ENCODE assay signal across 1 cellular context in the genomic region with DNA sequence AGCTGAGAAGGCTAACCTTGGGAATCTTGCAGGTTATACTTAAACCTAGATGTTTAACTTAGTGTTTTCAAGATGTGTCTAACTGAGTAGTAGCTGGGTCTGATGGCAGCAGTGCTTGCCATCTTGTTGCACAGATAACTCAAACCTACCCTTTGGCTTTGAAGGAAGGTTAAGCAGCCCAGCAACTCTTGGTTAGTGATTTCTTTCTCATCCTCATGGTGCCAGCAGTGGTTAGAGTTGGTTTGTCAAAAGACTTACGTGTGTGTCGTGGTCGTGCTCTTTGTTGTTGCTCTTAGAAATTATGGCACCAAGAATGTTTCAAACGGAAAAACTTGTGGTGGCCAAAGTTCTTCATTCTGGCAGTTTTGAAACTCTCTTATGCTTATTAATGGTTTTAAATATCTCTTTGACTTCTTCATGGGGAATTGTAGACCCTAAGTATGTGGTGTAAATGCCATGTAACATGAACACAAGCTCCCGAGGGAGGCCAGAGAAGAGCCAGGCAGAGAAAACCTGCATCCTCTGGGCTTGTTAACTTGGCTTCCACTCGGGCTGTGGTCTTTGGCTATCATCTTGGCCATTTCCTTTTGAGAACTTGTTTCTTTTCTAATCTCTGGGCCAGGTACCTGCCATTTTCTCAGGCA.
TF ChIP-seq lines count a peak whose summit lies in the region.

No MANE protein-coding gene starts in this region.

TF ChIP-seq in GM23338, 12 proteins besides CTCF, POLR2A, EP300 and RAD21:
- TF ChIP-seq, protein P1, sequence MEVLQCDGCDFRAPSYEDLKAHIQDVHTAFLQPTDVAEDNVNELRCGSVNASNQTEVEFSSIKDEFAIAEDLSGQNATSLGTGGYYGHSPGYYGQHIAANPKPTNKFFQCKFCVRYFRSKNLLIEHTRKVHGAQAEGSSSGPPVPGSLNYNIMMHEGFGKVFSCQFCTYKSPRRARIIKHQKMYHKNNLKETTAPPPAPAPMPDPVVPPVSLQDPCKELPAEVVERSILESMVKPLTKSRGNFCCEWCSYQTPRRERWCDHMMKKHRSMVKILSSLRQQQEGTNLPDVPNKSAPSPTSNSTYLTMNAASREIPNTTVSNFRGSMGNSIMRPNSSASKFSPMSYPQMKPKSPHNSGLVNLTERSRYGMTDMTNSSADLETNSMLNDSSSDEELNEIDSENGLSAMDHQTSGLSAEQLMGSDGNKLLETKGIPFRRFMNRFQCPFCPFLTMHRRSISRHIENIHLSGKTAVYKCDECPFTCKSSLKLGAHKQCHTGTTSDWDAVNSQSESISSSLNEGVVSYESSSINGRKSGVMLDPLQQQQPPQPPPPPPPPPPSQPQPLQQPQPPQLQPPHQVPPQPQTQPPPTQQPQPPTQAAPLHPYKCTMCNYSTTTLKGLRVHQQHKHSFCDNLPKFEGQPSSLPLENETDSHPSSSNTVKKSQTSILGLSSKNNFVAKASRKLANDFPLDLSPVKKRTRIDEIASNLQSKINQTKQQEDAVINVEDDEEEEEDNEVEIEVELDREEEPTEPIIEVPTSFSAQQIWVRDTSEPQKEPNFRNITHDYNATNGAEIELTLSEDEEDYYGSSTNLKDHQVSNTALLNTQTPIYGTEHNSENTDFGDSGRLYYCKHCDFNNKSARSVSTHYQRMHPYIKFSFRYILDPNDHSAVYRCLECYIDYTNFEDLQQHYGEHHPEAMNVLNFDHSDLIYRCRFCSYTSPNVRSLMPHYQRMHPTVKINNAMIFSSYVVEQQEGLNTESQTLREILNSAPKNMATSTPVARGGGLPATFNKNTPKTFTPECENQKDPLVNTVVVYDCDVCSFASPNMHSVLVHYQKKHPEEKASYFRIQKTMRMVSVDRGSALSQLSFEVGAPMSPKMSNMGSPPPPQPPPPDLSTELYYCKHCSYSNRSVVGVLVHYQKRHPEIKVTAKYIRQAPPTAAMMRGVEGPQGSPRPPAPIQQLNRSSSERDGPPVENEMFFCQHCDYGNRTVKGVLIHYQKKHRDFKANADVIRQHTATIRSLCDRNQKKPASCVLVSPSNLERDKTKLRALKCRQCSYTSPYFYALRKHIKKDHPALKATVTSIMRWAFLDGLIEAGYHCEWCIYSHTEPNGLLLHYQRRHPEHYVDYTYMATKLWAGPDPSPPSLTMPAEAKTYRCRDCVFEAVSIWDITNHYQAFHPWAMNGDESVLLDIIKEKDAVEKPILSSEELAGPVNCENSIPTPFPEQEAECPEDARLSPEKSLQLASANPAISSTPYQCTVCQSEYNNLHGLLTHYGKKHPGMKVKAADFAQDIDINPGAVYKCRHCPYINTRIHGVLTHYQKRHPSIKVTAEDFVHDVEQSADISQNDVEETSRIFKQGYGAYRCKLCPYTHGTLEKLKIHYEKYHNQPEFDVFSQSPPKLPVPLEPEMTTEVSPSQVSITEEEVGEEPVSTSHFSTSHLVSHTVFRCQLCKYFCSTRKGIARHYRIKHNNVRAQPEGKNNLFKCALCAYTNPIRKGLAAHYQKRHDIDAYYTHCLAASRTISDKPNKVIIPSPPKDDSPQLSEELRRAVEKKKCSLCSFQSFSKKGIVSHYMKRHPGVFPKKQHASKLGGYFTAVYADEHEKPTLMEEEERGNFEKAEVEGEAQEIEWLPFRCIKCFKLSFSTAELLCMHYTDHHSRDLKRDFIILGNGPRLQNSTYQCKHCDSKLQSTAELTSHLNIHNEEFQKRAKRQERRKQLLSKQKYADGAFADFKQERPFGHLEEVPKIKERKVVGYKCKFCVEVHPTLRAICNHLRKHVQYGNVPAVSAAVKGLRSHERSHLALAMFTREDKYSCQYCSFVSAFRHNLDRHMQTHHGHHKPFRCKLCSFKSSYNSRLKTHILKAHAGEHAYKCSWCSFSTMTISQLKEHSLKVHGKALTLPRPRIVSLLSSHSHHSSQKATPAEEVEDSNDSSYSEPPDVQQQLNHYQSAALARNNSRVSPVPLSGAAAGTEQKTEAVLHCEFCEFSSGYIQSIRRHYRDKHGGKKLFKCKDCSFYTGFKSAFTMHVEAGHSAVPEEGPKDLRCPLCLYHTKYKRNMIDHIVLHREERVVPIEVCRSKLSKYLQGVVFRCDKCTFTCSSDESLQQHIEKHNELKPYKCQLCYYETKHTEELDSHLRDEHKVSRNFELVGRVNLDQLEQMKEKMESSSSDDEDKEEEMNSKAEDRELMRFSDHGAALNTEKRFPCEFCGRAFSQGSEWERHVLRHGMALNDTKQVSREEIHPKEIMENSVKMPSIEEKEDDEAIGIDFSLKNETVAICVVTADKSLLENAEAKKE (CRISPR knock-in tag; IDR thresholded peaks at IDR 0.05): no peak
- no peak for TF ChIP-seq NANOG (IDR thresholded peaks at IDR 0.05; ENCODE audit: borderline replicate concordance)
- TF ChIP-seq ZNF331 (CRISPR knock-in tag; IDR thresholded peaks at IDR 0.05; ENCODE audit: low read depth): no peak
- no peak for TF ChIP-seq POLR2AphosphoS5 (IDR thresholded peaks at IDR 0.05; ENCODE audit: low read depth)
- TF ChIP-seq, protein P2, sequence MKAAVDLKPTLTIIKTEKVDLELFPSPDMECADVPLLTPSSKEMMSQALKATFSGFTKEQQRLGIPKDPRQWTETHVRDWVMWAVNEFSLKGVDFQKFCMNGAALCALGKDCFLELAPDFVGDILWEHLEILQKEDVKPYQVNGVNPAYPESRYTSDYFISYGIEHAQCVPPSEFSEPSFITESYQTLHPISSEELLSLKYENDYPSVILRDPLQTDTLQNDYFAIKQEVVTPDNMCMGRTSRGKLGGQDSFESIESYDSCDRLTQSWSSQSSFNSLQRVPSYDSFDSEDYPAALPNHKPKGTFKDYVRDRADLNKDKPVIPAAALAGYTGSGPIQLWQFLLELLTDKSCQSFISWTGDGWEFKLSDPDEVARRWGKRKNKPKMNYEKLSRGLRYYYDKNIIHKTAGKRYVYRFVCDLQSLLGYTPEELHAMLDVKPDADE (IDR thresholded peaks at IDR 0.05): no peak
- no peak for TF ChIP-seq JUNB (IDR thresholded peaks at IDR 0.05; ENCODE audit: unreplicated experiment)
- no peak for TF ChIP-seq EZH2 (IDR thresholded peaks at IDR 0.05; ENCODE audit: low read depth, unreplicated experiment)
- no peak for TF ChIP-seq STAT1 (IDR thresholded peaks at IDR 0.05; ENCODE audit: unreplicated experiment)
- no peak for TF ChIP-seq ZNF114 (CRISPR knock-in tag; IDR thresholded peaks at IDR 0.05)
- TF ChIP-seq, protein P3, sequence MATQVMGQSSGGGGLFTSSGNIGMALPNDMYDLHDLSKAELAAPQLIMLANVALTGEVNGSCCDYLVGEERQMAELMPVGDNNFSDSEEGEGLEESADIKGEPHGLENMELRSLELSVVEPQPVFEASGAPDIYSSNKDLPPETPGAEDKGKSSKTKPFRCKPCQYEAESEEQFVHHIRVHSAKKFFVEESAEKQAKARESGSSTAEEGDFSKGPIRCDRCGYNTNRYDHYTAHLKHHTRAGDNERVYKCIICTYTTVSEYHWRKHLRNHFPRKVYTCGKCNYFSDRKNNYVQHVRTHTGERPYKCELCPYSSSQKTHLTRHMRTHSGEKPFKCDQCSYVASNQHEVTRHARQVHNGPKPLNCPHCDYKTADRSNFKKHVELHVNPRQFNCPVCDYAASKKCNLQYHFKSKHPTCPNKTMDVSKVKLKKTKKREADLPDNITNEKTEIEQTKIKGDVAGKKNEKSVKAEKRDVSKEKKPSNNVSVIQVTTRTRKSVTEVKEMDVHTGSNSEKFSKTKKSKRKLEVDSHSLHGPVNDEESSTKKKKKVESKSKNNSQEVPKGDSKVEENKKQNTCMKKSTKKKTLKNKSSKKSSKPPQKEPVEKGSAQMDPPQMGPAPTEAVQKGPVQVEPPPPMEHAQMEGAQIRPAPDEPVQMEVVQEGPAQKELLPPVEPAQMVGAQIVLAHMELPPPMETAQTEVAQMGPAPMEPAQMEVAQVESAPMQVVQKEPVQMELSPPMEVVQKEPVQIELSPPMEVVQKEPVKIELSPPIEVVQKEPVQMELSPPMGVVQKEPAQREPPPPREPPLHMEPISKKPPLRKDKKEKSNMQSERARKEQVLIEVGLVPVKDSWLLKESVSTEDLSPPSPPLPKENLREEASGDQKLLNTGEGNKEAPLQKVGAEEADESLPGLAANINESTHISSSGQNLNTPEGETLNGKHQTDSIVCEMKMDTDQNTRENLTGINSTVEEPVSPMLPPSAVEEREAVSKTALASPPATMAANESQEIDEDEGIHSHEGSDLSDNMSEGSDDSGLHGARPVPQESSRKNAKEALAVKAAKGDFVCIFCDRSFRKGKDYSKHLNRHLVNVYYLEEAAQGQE (IDR thresholded peaks at IDR 0.05; ENCODE audit: unreplicated experiment): no peak
- no peak for TF ChIP-seq CREB1 (CRISPR knock-in tag; IDR thresholded peaks at IDR 0.05; ENCODE audit: low read depth)
- TF ChIP-seq EZH2phosphoT487 (IDR thresholded peaks at IDR 0.05; ENCODE audit: unreplicated experiment): no peak
TF ChIP-seq in GM23338: peak in this region for 0.
